In the genomic region with DNA sequence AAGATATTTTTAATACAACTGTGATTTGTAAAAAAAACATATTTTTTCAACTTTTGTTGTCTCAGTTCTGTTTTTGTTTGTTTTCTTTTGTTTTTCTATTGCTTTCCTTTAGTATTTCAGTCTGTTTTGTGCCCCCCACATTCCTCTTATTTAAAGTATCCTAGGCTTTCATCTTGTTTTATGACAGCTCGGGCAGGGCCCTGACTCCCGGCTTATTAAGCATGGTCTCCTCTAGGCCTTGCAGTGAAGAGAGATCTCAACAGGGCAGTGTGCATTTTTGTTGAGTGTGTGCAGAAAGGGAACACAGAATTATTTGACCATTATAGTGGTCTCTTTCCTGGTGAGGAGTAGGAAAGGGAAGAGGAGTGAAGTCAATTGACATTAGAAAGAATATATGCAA, we compare ENCODE assay signal across 20 cellular contexts.
DNase-seq lines count a peak whose midpoint lies in the region; ATAC-seq, FAIRE-seq and TF ChIP-seq lines count a peak whose summit lies in the region.
"Had no signal": no experiment of that assay in that cellular context is flagged by ENCODE, and none has a peak within 500 bp of the region (broad histone marks: within the 10 kb centered on the region; RNA-seq: fewer than 3 reads in every experiment).

No MANE protein-coding gene starts in this region.

- no peak overlapping the region for H2AK5ac ChIP-seq in IMR-90 (ENCODE audit: low read depth, low read length)

- dilution Hi-C loops in IMR-90 (cut with HindIII; ENCODE audit: low sequenced_read_pairs, unreplicated experiment): no loop called here

- no peak overlapping the region for H4K91ac ChIP-seq in IMR-90 (ENCODE audit: insufficient read depth, low read depth, low read length)

- no peak overlapping the region for H3K23ac ChIP-seq in IMR-90 (ENCODE audit: low read depth, low read length)

- DNase-seq in HFFc6 (no peak), IMR-90 (no peak)
- no peak for DNase-seq in activated naive CD4-positive, alpha-beta T cell treated with anti-CD3 and anti-CD28 coated beads, Interleukin-2, amount 50 U/mL, for 16 hours
- DNase-seq: 8988T; ACHN; BE2C; Caco-2; Calu3; CD4-positive, alpha-beta T cell; CD8-positive, alpha-beta T cell; DMS79 treated with DMSO at 0.1 percent for 48 hours; GF-D8 had no signal

- H2BK15ac ChIP-seq in IMR-90 (ENCODE audit: low read depth, low read length): peak overlapping the region; percentile 36; the same call in 1 of the 3 replicates

- peak overlapping the region; percentile 30 for H3K27ac Mint-ChIP-seq in HFFc6
- H3K27ac Mint-ChIP-seq: CD4-positive, alpha-beta T cell; CD8-positive, alpha-beta T cell had no signal

- no peaks in the 10 kb centered on the region for H4K20me1 ChIP-seq in IMR-90 (ENCODE audit: insufficient read depth, low read length)
- H4K20me1 ChIP-seq: BLaER1 had no signal

- no peak overlapping the region for H2BK5ac ChIP-seq in IMR-90 (ENCODE audit: low read depth, low read length, poor library complexity, severe bottlenecking)

- peaks cover 2% of the 10 kb centered on the region; the same call in 1 of the 2 replicates for H3K4me1 ChIP-seq in IMR-90 (ENCODE audit: control insufficient read depth, insufficient read depth, low read length)
- H3K4me1 ChIP-seq: BE2C, BLaER1 had no signal

- no peak overlapping the region for H3K56ac ChIP-seq in IMR-90 (ENCODE audit: extremely low read depth, insufficient read depth, low read length)

- ATAC-seq in IMR-90 (ENCODE audit: low read depth): no peak
- no peak for ATAC-seq in activated CD4-positive, CD25-positive, alpha-beta regulatory T cell treated with anti-CD3 and anti-CD28 coated beads, Interleukin-2, amount 50 U/mL, for 24 hours
- ATAC-seq: CD8-positive, alpha-beta T cell had no signal

- no peak overlapping the region; a peak in 1 of 4 replicates for H4K8ac ChIP-seq in IMR-90 (ENCODE audit: low read depth in 2 of 2, low read length in 2 of 2)

- no peak overlapping the region for H3K27ac ChIP-seq in IMR-90 (ENCODE audit: insufficient read depth, low read length)
- H3K27ac ChIP-seq: BLaER1, C4-2B had no signal

- H3K9me3 Mint-ChIP-seq in HFFc6: no peaks in the 10 kb centered on the region
- H3K9me3 Mint-ChIP-seq: CD4-positive, alpha-beta T cell; CD8-positive, alpha-beta T cell had no signal

- H3K9me3 ChIP-seq in IMR-90 (ENCODE audit: control insufficient read depth, insufficient read depth, low read length): no peaks in the 10 kb centered on the region
- H3K9me3 ChIP-seq: BE2C, Caco-2 had no signal

- no peak overlapping the region for H3K4me3 Mint-ChIP-seq in HFFc6
- H3K4me3 Mint-ChIP-seq: CD4-positive, alpha-beta T cell; CD8-positive, alpha-beta T cell had no signal

- no peak overlapping the region for H2BK20ac ChIP-seq in IMR-90 (ENCODE audit: low read depth, low read length)

- TF ChIP-seq CTCF in HFFc6 (IDR thresholded peaks at IDR 0.05) (no peak), IMR-90 (conservative IDR thresholded peaks at IDR 0.05; ENCODE audit: low read depth, low read length) (no peak)

- no peak overlapping the region for H2AFZ ChIP-seq in IMR-90 (replicated peaks; ENCODE audit: low read length, poor library complexity)

- BruUV-seq in IMR-90 (replicated peaks; lab: Mats Ljungman, UMichigan): no TSS peak

- H3K18ac ChIP-seq in IMR-90 (ENCODE audit: low read depth, low read length): no peak overlapping the region

- H2AK9ac ChIP-seq in IMR-90 (replicated peaks; ENCODE audit: low read depth, low read length, poor library complexity): no peak overlapping the region

- H2BK120ac ChIP-seq in IMR-90 (ENCODE audit: low read depth, low read length): no peak overlapping the region

- no peaks in the 10 kb centered on the region for H3K36me3 ChIP-seq in IMR-90 (ENCODE audit: control insufficient read depth, insufficient read depth, low read length)
- H3K36me3 ChIP-seq: BE2C, BLaER1 had no signal

- no peaks in the 10 kb centered on the region; the same call in 1 of the 2 replicates for H3K27me3 Mint-ChIP-seq in HFFc6 (ENCODE audit: insufficient read depth)

- H3K14ac ChIP-seq in IMR-90 (replicated peaks; ENCODE audit: low read depth, low read length): no peak overlapping the region

- TF ChIP-seq POLR2A in IMR-90 (IDR thresholded peaks at IDR 0.05; ENCODE audit: low read depth, low read length): no peak

- no peaks in the 10 kb centered on the region for H3K27me3 ChIP-seq in IMR-90 (ENCODE audit: control insufficient read depth, insufficient read depth, low read length)
- H3K27me3 ChIP-seq: BE2C, BLaER1 had no signal

- no peak overlapping the region for H3K4me2 ChIP-seq in IMR-90 (ENCODE audit: low read depth, low read length)
- H3K4me2 ChIP-seq: BLaER1 had no signal

- H3K4me3 ChIP-seq in IMR-90 (ENCODE audit: insufficient read depth, low read depth, low read length): no peak overlapping the region
- H3K4me3 ChIP-seq: BLaER1 had no signal

- CTCF ChIA-PET in IMR-90 (lab: Yijun Ruan, JAX): interaction anchor here (0.8 to 2.6 kb wide), 3 partner anchors 48 to 864 kb away, joined by 3 to 11 read pairs (median 7); no protein-coding TSS in a partner anchor

- H3K4ac ChIP-seq in IMR-90 (ENCODE audit: low read depth, low read length): peak overlapping the region; percentile 40; the same call in 1 of the 2 replicates

- no peaks in the 10 kb centered on the region for H3K9me1 ChIP-seq in IMR-90 (ENCODE audit: insufficient read depth, low read length)

- FAIRE-seq in TTC549 (lab: Jason Lieb, UNC): peak; percentile 49
- FAIRE-seq: D721Med, G401.6, GM12891, GM19239 had no signal

- POLR2A ChIA-PET in IMR-90 (lab: Charles Lee; ENCODE audit: unreplicated experiment): no interaction called here

- H3K9ac ChIP-seq in IMR-90 (ENCODE audit: low read depth, low read length): no peak overlapping the region
- H3K9ac ChIP-seq: BLaER1 had no signal

- peaks cover 12% of the 10 kb centered on the region; the same call in 1 of the 2 replicates for H3K36me3 Mint-ChIP-seq in HFFc6 (ENCODE audit: low read depth)
- H3K36me3 Mint-ChIP-seq: CD8-positive, alpha-beta T cell had no signal

- H3K79me1 ChIP-seq in IMR-90 (ENCODE audit: low read depth in 1 of 2, low read length in 2 of 2): no peaks in the 10 kb centered on the region

- no peak overlapping the region for H4K5ac ChIP-seq in IMR-90 (ENCODE audit: low read depth, low read length)

- in situ Hi-C loops in IMR-90 (cut with MboI; ENCODE audit: low sequenced_read_pairs): loop anchor here (25.0 kb wide), 1 partner anchor 249 kb away; no protein-coding TSS in a partner anchor

- peaks cover 49% of the 10 kb centered on the region for H3K4me1 Mint-ChIP-seq in HFFc6 (ENCODE audit: low read depth)

- no CpG with 5 or more reads among the region's 2 CpGs for WGBS in IMR-90 (ENCODE audit: extremely low coverage in 2 of 2, insufficient read length in 1 of 2), 2 experiments

- TF ChIP-seq RAD21 in IMR-90 (IDR thresholded peaks at IDR 0.05; ENCODE audit: low read length): no peak

- intact Hi-C loops in IMR-90 (cut with micrococcal nuclease): loop anchor here (10.0 kb wide), 3 partner anchors 441 to 811 kb away; partner anchors contain the start of gene SLC38A1

TF ChIP-seq in IMR-90, 13 proteins besides CTCF, POLR2A, EP300 and RAD21:
- TF ChIP-seq CHD1 (IDR thresholded peaks at IDR 0.05; ENCODE audit: low read depth, low read length) (no peak), RCOR1 (IDR thresholded peaks at IDR 0.05; ENCODE audit: insufficient replicate concordance, low read length) (no peak), FOS (IDR thresholded peaks at IDR 0.05; ENCODE audit: low read depth, low read length) (no peak), ELK1 (IDR thresholded peaks at IDR 0.05; ENCODE audit: borderline replicate concordance, low read depth, low read length) (no peak), MAFK (IDR thresholded peaks at IDR 0.05; ENCODE audit: low read depth, low read length) (no peak), USF2 (IDR thresholded peaks at IDR 0.05; ENCODE audit: low read depth, low read length) (no peak), MXI1 (IDR thresholded peaks at IDR 0.05; ENCODE audit: borderline replicate concordance, low read depth, low read length) (no peak), NFE2L2 (IDR thresholded peaks at IDR 0.05; ENCODE audit: low read depth, low read length) (no peak), BHLHE40 (IDR thresholded peaks at IDR 0.05; ENCODE audit: low read depth, low read length) (no peak), CEBPB (IDR thresholded peaks at IDR 0.05; ENCODE audit: low read depth, low read length) (no peak), RFX5 (IDR thresholded peaks at IDR 0.05; ENCODE audit: low read depth, low read length) (no peak), SMC3 (IDR thresholded peaks at IDR 0.05; ENCODE audit: low read depth, low read length) (no peak), MAZ (IDR thresholded peaks at IDR 0.05; ENCODE audit: borderline replicate concordance, low read depth, low read length) (no peak)
